2 cellular contexts compared by ENCODE assay signal in genomic region chr3:114103181-114103580, GRCh38.
TF ChIP-seq lines count a peak whose summit lies in the region.

No MANE protein-coding gene starts in this region.

TF ChIP-seq in GM23338, 12 proteins besides CTCF, POLR2A, EP300 and RAD21:
- TF ChIP-seq ZNF114 (CRISPR knock-in tag; IDR thresholded peaks at IDR 0.05) (no peak), ZNF462 (CRISPR knock-in tag; IDR thresholded peaks at IDR 0.05) (no peak), JUNB (IDR thresholded peaks at IDR 0.05; ENCODE audit: unreplicated experiment) (no peak), NANOG (IDR thresholded peaks at IDR 0.05; ENCODE audit: borderline replicate concordance) (no peak)

TF ChIP-seq in H1, 55 proteins besides CTCF, POLR2A, EP300 and RAD21:
- TF ChIP-seq CREB1 (IDR thresholded peaks at IDR 0.05) (no peak), HDAC6 (IDR thresholded peaks at IDR 0.05; ENCODE audit: low read depth, low read length) (no peak), CEBPB (IDR thresholded peaks at IDR 0.05; ENCODE audit: low read depth, low read length) (no peak), KDM4A (IDR thresholded peaks at IDR 0.05; ENCODE audit: low read depth, low read length, severe bottlenecking) (no peak), NRF1 (IDR thresholded peaks at IDR 0.05; ENCODE audit: low read depth, low read length) (no peak), POLR2AphosphoS5 (IDR thresholded peaks at IDR 0.05; ENCODE audit: low read depth, low read length) (no peak), JUND (IDR thresholded peaks at IDR 0.05; ENCODE audit: low read length) (no peak), TEAD4 (IDR thresholded peaks at IDR 0.05; ENCODE audit: low read depth, low read length) (no peak), CTBP2 (IDR thresholded peaks at IDR 0.05; ENCODE audit: borderline replicate concordance, insufficient read depth, insufficient read length, low read length) (no peak), ZNF274 (IDR thresholded peaks at IDR 0.05; ENCODE audit: borderline replicate concordance, extremely low read depth, low read length) (no peak), RNF2 (IDR thresholded peaks at IDR 0.05; ENCODE audit: borderline replicate concordance, low read depth, low read length, missing control alignments, poor library complexity, severe bottlenecking) (no peak), BRCA1 (IDR thresholded peaks at IDR 0.05; ENCODE audit: low read depth, low read length) (no peak), ATF3 (IDR thresholded peaks at IDR 0.05; ENCODE audit: insufficient read depth, low read depth, low read length) (no peak), USF2 (IDR thresholded peaks at IDR 0.05; ENCODE audit: low read length) (no peak), SAP30 (IDR thresholded peaks at IDR 0.05; ENCODE audit: insufficient read depth, insufficient replicate concordance, low read length) (no peak), BCL11A (IDR thresholded peaks at IDR 0.05; ENCODE audit: low read depth in 2 of 2, low read length in 2 of 2) (no peak), RBBP5 (IDR thresholded peaks at IDR 0.05; ENCODE audit: borderline replicate concordance, low read depth, low read length) (no peak), TBP (IDR thresholded peaks at IDR 0.05; ENCODE audit: low read depth, low read length) (no peak), KDM1A (IDR thresholded peaks at IDR 0.05; ENCODE audit: borderline replicate concordance, low read length) (no peak), SRF (IDR thresholded peaks at IDR 0.05; ENCODE audit: low read depth, low read length) (no peak)
